31 cellular contexts compared by ENCODE assay signal in genomic region chr1:115723756-115724155, GRCh38. TPM values are rescaled to one million over a fixed set of nuclear protein-coding genes. Genes with fewer than 3 reads are reported as not detected.
DNase-seq lines count a peak whose midpoint lies in the region; ATAC-seq, FAIRE-seq and TF ChIP-seq lines count a peak whose summit lies in the region.
"Had no signal": no experiment of that assay in that cellular context is flagged by ENCODE, and none has a peak within 500 bp of the region (broad histone marks: within the 10 kb centered on the region; RNA-seq: fewer than 3 reads in every experiment).

No MANE protein-coding gene starts in this region.

- no peaks in the 10 kb centered on the region for H3K9me3 Mint-ChIP-seq in type B pancreatic cell
- H3K9me3 Mint-ChIP-seq in activated T-cell treated with anti-CD3 and anti-CD28 coated beads, Interleukin-2, amount 50 U/mL, for 24 hours: no peaks in the 10 kb centered on the region
- H3K9me3 Mint-ChIP-seq: CD14-positive monocyte; CD4-positive, alpha-beta memory T cell; CD8-positive, alpha-beta memory T cell had no signal

- WGBS in HepG2 (ENCODE audit: low lambda C conversion rate): 5% methylated on average over 5 of the region's 5 CpGs
- WGBS in right lobe of liver (ENCODE audit: insufficient coverage, low coverage, low lambda C conversion rate, missing lambda C conversion rate): 39% methylated on average over 5 of the region's 5 CpGs
- 77 to 85% (median 81%) methylated on average over 5 of the region's 5 CpGs for WGBS in adrenal gland, 4 donors

- H4K20me1 ChIP-seq in HepG2 (ENCODE audit: insufficient read depth, low read length): no peaks in the 10 kb centered on the region
- H4K20me1 ChIP-seq: BLaER1 had no signal

- CTCF ChIA-PET in HepG2 (lab: Yijun Ruan, JAX; ENCODE audit: low intra/inter-chr PET ratio, low total read pairs): no interaction called here

- peaks cover 24% of the 10 kb centered on the region for H3K4me1 Mint-ChIP-seq in type B pancreatic cell (ENCODE audit: unreplicated experiment)
- no peaks in the 10 kb centered on the region for H3K4me1 Mint-ChIP-seq in activated T-cell treated with anti-CD3 and anti-CD28 coated beads, Interleukin-2, amount 50 U/mL, for 24 hours (ENCODE audit: low read depth)
- H3K4me1 Mint-ChIP-seq: CD4-positive, alpha-beta memory T cell; CD4-positive, CD25-positive, alpha-beta regulatory T cell; CD8-positive, alpha-beta memory T cell had no signal

- H3K9me3 ChIP-seq in HepG2 (ENCODE audit: low read length): no peaks in the 10 kb centered on the region
- H3K9me3 ChIP-seq in right lobe of liver: no peaks in the 10 kb centered on the region
- H3K9me3 ChIP-seq in vagina: no peaks in the 10 kb centered on the region
- no peaks in the 10 kb centered on the region for H3K9me3 ChIP-seq in adrenal gland (replicated peaks in 1 of 3)
- H3K9me3 ChIP-seq: BE2C, BLaER1 had no signal

- H2AFZ ChIP-seq in HepG2 (ENCODE audit: low read length): no peak overlapping the region

- H3K27me3 Mint-ChIP-seq in type B pancreatic cell: no peaks in the 10 kb centered on the region
- H3K27me3 Mint-ChIP-seq in activated T-cell treated with anti-CD3 and anti-CD28 coated beads, Interleukin-2, amount 50 U/mL, for 24 hours: peaks cover 6% of the 10 kb centered on the region

- TF ChIP-seq POLR2A in HepG2 (IDR thresholded peaks at IDR 0.05; ENCODE audit: insufficient read depth in 1 of 2, low read depth in 2 of 2, low read length in 2 of 2) (no peak), right lobe of liver (IDR thresholded peaks at IDR 0.05) (no peak), vagina (IDR thresholded peaks at IDR 0.05) (no peak), adrenal gland (IDR thresholded peaks at IDR 0.05) (no peak)

- peak; percentile 18 for FAIRE-seq in HepG2 (lab: Jason Lieb, UNC)
- FAIRE-seq: A204.1, GM12878, GM12892, GM18507 had no signal

- no peaks in the 10 kb centered on the region for H3K79me2 ChIP-seq in HepG2 (ENCODE audit: insufficient read depth, low read length)

- POLR2A ChIA-PET in HepG2 (lab: Yijun Ruan, JAX): no interaction called here

- no peaks in the 10 kb centered on the region for H3K27me3 ChIP-seq in HepG2 (ENCODE audit: control insufficient read depth in 1 of 2, insufficient read depth in 2 of 2, low read length in 2 of 2)
- no peaks in the 10 kb centered on the region for H3K27me3 ChIP-seq in right lobe of liver
- H3K27me3 ChIP-seq in vagina: no peaks in the 10 kb centered on the region
- no peaks in the 10 kb centered on the region for H3K27me3 ChIP-seq in adrenal gland
- H3K27me3 ChIP-seq: BE2C, BLaER1 had no signal

- H3K27ac ChIP-seq in HepG2 (ENCODE audit: extremely low read length, insufficient read depth, low read length) (no peak overlapping the region), right lobe of liver (peak overlapping the region in 1 of 3 donors; percentile 17), vagina (peak overlapping the region; percentile 31), adrenal gland (no peak overlapping the region)
- H3K27ac ChIP-seq: BLaER1 had no signal

- no peaks in the 10 kb centered on the region for H3K36me3 Mint-ChIP-seq in type B pancreatic cell
- no peaks in the 10 kb centered on the region for H3K36me3 Mint-ChIP-seq in activated T-cell treated with anti-CD3 and anti-CD28 coated beads, Interleukin-2, amount 50 U/mL, for 24 hours (ENCODE audit: low read depth)
- H3K36me3 Mint-ChIP-seq: CD14-positive monocyte; CD4-positive, alpha-beta memory T cell; CD4-positive, CD25-positive, alpha-beta regulatory T cell; CD8-positive, alpha-beta memory T cell had no signal

- H3K4me3 ChIP-seq in HepG2 (replicated peaks in 1 of 3; ENCODE audit: insufficient read depth in 1 of 3, low read depth in 2 of 3, low read length in 3 of 3) (no peak overlapping the region), right lobe of liver (no peak overlapping the region), vagina (no peak overlapping the region), adrenal gland (no peak overlapping the region)
- H3K4me3 ChIP-seq: BLaER1, GM12878 had no signal

- ATAC-seq in HepG2 (peak; percentile 45; the same call in 2 of the 3 replicates), right lobe of liver (peak; percentile 29 to 75 (median 56))
- ATAC-seq: GM12878 had no signal

- in situ Hi-C loops in HepG2 (cut with HindIII; ENCODE audit: extremely low pct_ligation_motif_present, low pct_unique_long_range_greater_than_20kb): no loop called here

- H3K36me3 ChIP-seq in HepG2 (replicated peaks in 1 of 2; ENCODE audit: control insufficient read depth in 1 of 2, insufficient read depth in 2 of 2, low read length in 2 of 2) (no peaks in the 10 kb centered on the region), right lobe of liver (no peaks in the 10 kb centered on the region), vagina (no peaks in the 10 kb centered on the region), adrenal gland (replicated peaks in 1 of 2) (no peaks in the 10 kb centered on the region)
- H3K36me3 ChIP-seq: BE2C, BLaER1 had no signal

- H3K4me2 ChIP-seq in HepG2 (ENCODE audit: low read depth, low read length): no peak overlapping the region
- H3K4me2 ChIP-seq: BLaER1 had no signal

- intact Hi-C loops in HepG2 (cut with micrococcal nuclease; ENCODE audit: unreplicated experiment): no loop called here
- intact Hi-C loops in right lobe of liver (cut with DNase I): no loop called here
- intact Hi-C loops in vagina (cut with DNase I): no loop called here
- intact Hi-C loops in adrenal gland (cut with DNase I): no loop called here
- intact Hi-C loops in head of caudate nucleus (cut with DNase I): no loop called here

- no peak overlapping the region for H3K9ac ChIP-seq in HepG2 (ENCODE audit: insufficient read depth, low read depth, low read length)
- H3K9ac ChIP-seq: BLaER1 had no signal

- peak overlapping the region; percentile 6 for H3K27ac Mint-ChIP-seq in type B pancreatic cell
- no peak overlapping the region for H3K27ac Mint-ChIP-seq in activated T-cell treated with anti-CD3 and anti-CD28 coated beads, Interleukin-2, amount 50 U/mL, for 24 hours
- H3K27ac Mint-ChIP-seq: CD14-positive monocyte; CD4-positive, alpha-beta memory T cell; CD4-positive, CD25-positive, alpha-beta regulatory T cell; CD8-positive, alpha-beta memory T cell had no signal

- no peak for TF ChIP-seq RAD21 in HepG2 (CRISPR knock-in tag; IDR thresholded peaks at IDR 0.05)

- TF ChIP-seq CTCF in HepG2 (CRISPR knock-in tag; IDR thresholded peaks at IDR 0.05): no peak
- no peak for TF ChIP-seq CTCF in right lobe of liver (IDR thresholded peaks at IDR 0.05)
- no peak for TF ChIP-seq CTCF in type B pancreatic cell (conservative IDR thresholded peaks at IDR 0.05)
- TF ChIP-seq CTCF in vagina (IDR thresholded peaks at IDR 0.05): no peak
- TF ChIP-seq CTCF in adrenal gland (IDR thresholded peaks at IDR 0.05): no peak

- H3K4me1 ChIP-seq in HepG2 (ENCODE audit: insufficient read depth, low read length) (peaks cover 52% of the 10 kb centered on the region), right lobe of liver (peaks cover 0 to 31% (median 2%) of the 10 kb centered on the region in 4 donors), vagina (peaks cover 47% of the 10 kb centered on the region), adrenal gland (replicated peaks in 1 of 2) (peaks cover 0 to 16% of the 10 kb centered on the region in 2 donors)
- H3K4me1 ChIP-seq: BLaER1 had no signal

- DNase-seq in HepG2 (ENCODE audit: low spot score): peak; percentile 60
- no peak for DNase-seq in right lobe of liver
- no peak for DNase-seq in type B pancreatic cell (ENCODE audit: extremely low spot score, unreplicated experiment)
- no peak for DNase-seq in vagina (ENCODE audit: extremely low spot score in 2 of 2)
- DNase-seq in LoVo (ENCODE audit: low spot score): no peak
- DNase-seq in adrenal gland: no peak
- no peak for DNase-seq in activated T-cell treated with anti-CD3 and anti-CD28 coated beads, Interleukin-2, amount 50 U/mL, for 24 hours
- DNase-seq in head of caudate nucleus: no peak
- DNase-seq: 8988T; ACHN; BE2C; C1 segment of cervical spinal cord; CD4-positive, alpha-beta memory T cell; CD4-positive, CD25-positive, alpha-beta regulatory T cell; CD8-positive, alpha-beta memory T cell; COR-L47; DMS 273 treated with DMSO at 0.1 percent for 48 hours; DMS153; DMS53; DMS79; DND-41; EL; GDM1 had no signal

- H3K4me3 Mint-ChIP-seq in type B pancreatic cell: no peak overlapping the region
- no peak overlapping the region for H3K4me3 Mint-ChIP-seq in activated T-cell treated with anti-CD3 and anti-CD28 coated beads, Interleukin-2, amount 50 U/mL, for 24 hours
- H3K4me3 Mint-ChIP-seq: CD14-positive monocyte; CD4-positive, alpha-beta memory T cell; CD4-positive, CD25-positive, alpha-beta regulatory T cell; CD8-positive, alpha-beta memory T cell had no signal

- TF ChIP-seq EP300 in HepG2 (IDR thresholded peaks at IDR 0.05; ENCODE audit: low read depth in 2 of 2, low read length in 2 of 2): no peak
- no peak for TF ChIP-seq EP300 in HepG2 (CRISPR knock-in tag; IDR thresholded peaks at IDR 0.05; ENCODE audit: borderline replicate concordance)

- BruUV-seq in HepG2 (replicated peaks; lab: Mats Ljungman, UMichigan): no TSS peak

RNA-seq across cellular contexts. Expression of gene CASQ2, which starts 44.8 kb away (rescaled TPM):
- total RNA-seq in HepG2 (2016; rRNA removed; fragmentation: Illumina TruSeq; extraction: Trizol) (not detected in 2 replicates), right lobe of liver (under 1 TPM in 4 of 6 experiments, not detected in 2; 0.09 to 0.44 (median 0.21) TPM), type B pancreatic cell (ENCODE audit: low replicate concordance) (0.14 TPM in 1 of 2 replicates, not detected in the other), vagina (3.2 TPM), adrenal gland (under 1 TPM in 6 of 8 donors, not detected in 2; 0.14 to 0.48 (median 0.24) TPM)
- not detected in 2 replicates for total RNA-seq in HepG2 (2016; cell fraction: cytosol; rRNA removed; fragmentation: Illumina TruSeq; extraction: Trizol; ENCODE audit: low read depth)
- not detected in 2 replicates for total RNA-seq in HepG2 (2016; cell fraction: insoluble cytoplasmic fraction; rRNA removed; fragmentation: Illumina TruSeq; extraction: Trizol)
- not detected in 2 replicates for total RNA-seq in HepG2 (2016; cell fraction: membrane; rRNA removed; fragmentation: Illumina TruSeq; extraction: Trizol)
- not detected in 2 replicates for total RNA-seq in HepG2 (2016; cell fraction: nucleus; rRNA removed; fragmentation: Illumina TruSeq; extraction: Trizol)
- polyA plus RNA-seq in HepG2 (2011; rRNA removed) (0.05 TPM in 1 of 2 replicates, not detected in the other), adrenal gland (1 to 10 TPM; 1.3 to 4.1 (median 1.6) TPM)
- 0.03 TPM in 1 of 2 replicates, not detected in the other for polyA plus RNA-seq in HepG2 (2011; cell fraction: cytosol; rRNA removed)
- polyA plus RNA-seq in HepG2 (2011; cell fraction: nucleus; rRNA removed): not detected in 2 replicates
- 0.05 TPM in 1 of 2 replicates, not detected in the other for polyA plus RNA-seq in HepG2 (2012)
- not detected in 2 replicates for polyA plus RNA-seq in HepG2 (2016; cell fraction: cytosol; fragmentation: Illumina TruSeq; extraction: Trizol; ENCODE audit: low read depth)
- polyA plus RNA-seq in HepG2 (2016; cell fraction: insoluble cytoplasmic fraction; fragmentation: Illumina TruSeq; extraction: Trizol; ENCODE audit: low read depth): not detected in 2 replicates
- not detected in 2 replicates for polyA plus RNA-seq in HepG2 (2016; cell fraction: membrane; fragmentation: Illumina TruSeq; extraction: Trizol; ENCODE audit: low read depth)
- polyA plus RNA-seq in HepG2 (2016; cell fraction: nucleus; fragmentation: Illumina TruSeq; extraction: Trizol; ENCODE audit: insufficient read depth, low read depth): not detected in 2 replicates
- polyA minus RNA-seq in HepG2 (2011; rRNA and poly(A)+ RNA removed; ENCODE audit: low replicate concordance): not detected in 2 replicates
- not detected in 2 replicates for polyA minus RNA-seq in HepG2 (2011; cell fraction: cytosol; rRNA and poly(A)+ RNA removed)
- polyA minus RNA-seq in HepG2 (2011; cell fraction: nucleus; rRNA and poly(A)+ RNA removed): not detected in 2 replicates
- total RNA-seq: CD4-positive, alpha-beta memory T cell; CD4-positive, CD25-positive, alpha-beta regulatory T cell; CD8-positive, alpha-beta memory T cell; G401; GM12878 had no signal
- polyA plus RNA-seq: AG04450; CD14-positive monocyte; CD4-positive, alpha-beta memory T cell; CD4-positive, CD25-positive, alpha-beta regulatory T cell; CD8-positive, alpha-beta memory T cell; GM12878 had no signal
